Comparison of ENCODE assay signal across 7 cellular contexts in genomic region chr17:73901661-73902415, GRCh38.
A peak's percentile ranks its signal among the peaks of the same experiment; 100 is the strongest.
DNase-seq lines count a peak whose midpoint lies in the region; ATAC-seq and TF ChIP-seq lines count a peak whose summit lies in the region.

No MANE protein-coding gene starts in this region.

- H3K4me3 ChIP-seq in cardiac muscle cell, result peak overlapping the region; percentile 33
- H3K4me3 ChIP-seq in rectal smooth muscle tissue (ENCODE audit: low read length), result peak overlapping the region; percentile 42

- H3K27me3 ChIP-seq in cardiac muscle cell (peaks cover 84% of the 10 kb centered on the region), rectal smooth muscle tissue (ENCODE audit: control insufficient read depth, insufficient read depth, low read length) (peaks cover 20% of the 10 kb centered on the region)

- ATAC-seq in activated CD8-positive, alpha-beta T cell treated with anti-CD3 and anti-CD28 coated beads, Interleukin-2, amount 10 ng/mL, durations not matched to agents 7 days and 5 days, result peak; percentile 63
- ATAC-seq in HG02759 (IDR thresholded peaks at IDR 0.05; ENCODE audit: unreplicated experiment), result no peak

- H3K27me3 Mint-ChIP-seq in activated CD8-positive, alpha-beta T cell treated with anti-CD3 and anti-CD28 coated beads, Interleukin-2, amount 10 ng/mL, durations not matched to agents 7 days and 5 days (ENCODE audit: low read depth), result peaks cover 41% of the 10 kb centered on the region

- no peaks in the 10 kb centered on the region for H3K36me3 Mint-ChIP-seq in activated CD8-positive, alpha-beta T cell treated with anti-CD3 and anti-CD28 coated beads, Interleukin-2, amount 10 ng/mL, durations not matched to agents 7 days and 5 days (ENCODE audit: low read depth)

- TF ChIP-seq CTCF in cardiac muscle cell (IDR thresholded peaks at IDR 0.05; ENCODE audit: low read depth, low read length), result no peak

- POLR2A ChIA-PET in activated CD8-positive, alpha-beta T cell treated with anti-CD3 and anti-CD28 coated beads, Interleukin-2, amount 10 ng/mL, durations not matched to agents 7 days and 5 days (lab: Charles Lee), result no interaction called here

- peak overlapping the region; percentile 52 for H3K27ac Mint-ChIP-seq in activated CD8-positive, alpha-beta T cell treated with anti-CD3 and anti-CD28 coated beads, Interleukin-2, amount 10 ng/mL, durations not matched to agents 7 days and 5 days

- H3K9ac ChIP-seq in rectal smooth muscle tissue (ENCODE audit: low read length), result no peak overlapping the region

- H3K4me1 ChIP-seq in cardiac muscle cell (ENCODE audit: low read depth) (no peaks in the 10 kb centered on the region), rectal smooth muscle tissue (ENCODE audit: control insufficient read depth, insufficient read depth, low read length) (no peaks in the 10 kb centered on the region)

- H3K27ac ChIP-seq in cardiac muscle cell (no peak overlapping the region), rectal smooth muscle tissue (ENCODE audit: low read depth, low read length) (no peak overlapping the region)

- peak; percentile 53 for DNase-seq in MV-4-11 (lab: John Stamatoyannopoulos, UW)
- DNase-seq in activated CD8-positive, alpha-beta T cell treated with anti-CD3 and anti-CD28 coated beads, Interleukin-2, amount 10 ng/mL, durations not matched to agents 7 days and 5 days, result peak; percentile 28
- DNase-seq in cardiac muscle cell (ENCODE audit: low read depth in 1 of 2, low spot score in 1 of 2), result peak; percentile 6 to 40
- DNase-seq in SW 1271 (lab: John Stamatoyannopoulos, UW), result no peak
- no peak for DNase-seq in HuH-7 (ENCODE audit: low spot score)

- peaks cover 6% of the 10 kb centered on the region for H3K4me1 Mint-ChIP-seq in activated CD8-positive, alpha-beta T cell treated with anti-CD3 and anti-CD28 coated beads, Interleukin-2, amount 10 ng/mL, durations not matched to agents 7 days and 5 days (ENCODE audit: low read depth)

- no peaks in the 10 kb centered on the region for H3K36me3 ChIP-seq in cardiac muscle cell
- no peaks in the 10 kb centered on the region for H3K36me3 ChIP-seq in rectal smooth muscle tissue (ENCODE audit: control insufficient read depth, insufficient read depth, low read length)

- peak overlapping the region; percentile 74 for H3K4me3 Mint-ChIP-seq in activated CD8-positive, alpha-beta T cell treated with anti-CD3 and anti-CD28 coated beads, Interleukin-2, amount 10 ng/mL, durations not matched to agents 7 days and 5 days

- no peaks in the 10 kb centered on the region for H3K9me3 ChIP-seq in cardiac muscle cell (ENCODE audit: low read depth)

- no peaks in the 10 kb centered on the region for H3K9me3 Mint-ChIP-seq in activated CD8-positive, alpha-beta T cell treated with anti-CD3 and anti-CD28 coated beads, Interleukin-2, amount 10 ng/mL, durations not matched to agents 7 days and 5 days (ENCODE audit: insufficient read depth)

- CTCF ChIA-PET in activated CD8-positive, alpha-beta T cell treated with anti-CD3 and anti-CD28 coated beads, Interleukin-2, amount 10 ng/mL, durations not matched to agents 7 days and 5 days (lab: Charles Lee), result interaction anchor here (0.7 kb wide), 1 partner anchor 255 kb away, joined by 3 read pairs; no protein-coding TSS in a partner anchor

Comparison
In these comparisons a context has a peak if more than half of its experiments do, and no peak if none do; other contexts are left out.
1. DNase-seq: peak in MV-4-11 (single experiment), activated CD8-positive, alpha-beta T cell treated with anti-CD3 and anti-CD28 coated beads, Interleukin-2, amount 10 ng/mL, durations not matched to agents 7 days and 5 days (single experiment) and cardiac muscle cell (2 of 2); none in SW 1271 (0 of 2) and HuH-7 (single experiment).